8 cellular contexts compared by ENCODE assay signal in genomic region chr2:180006236-180006635, GRCh38. TPM values are rescaled to one million over a fixed set of nuclear protein-coding genes. Genes with fewer than 3 reads are reported as not detected.
DNase-seq lines count a peak whose midpoint lies in the region; ATAC-seq, FAIRE-seq and TF ChIP-seq lines count a peak whose summit lies in the region.

No MANE protein-coding gene starts in this region.

- CTCF ChIA-PET in PC-9 (lab: Charles Lee), result no interaction called here

- peaks cover 34% of the 10 kb centered on the region for H3K4me1 ChIP-seq in PC-9 (replicated peaks; ENCODE audit: insufficient read depth)
- H3K4me1 ChIP-seq in pancreas, result peaks cover 0 to 11% (median 11%) of the 10 kb centered on the region in 3 donors

- H3K4me2 ChIP-seq in PC-9, result peak overlapping the region; percentile 100

- POLR2A ChIA-PET in PC-9 (lab: Charles Lee; ENCODE audit: unreplicated experiment), result no interaction called here

- H3K4me3 ChIP-seq in GM06990 (replicated peaks; ENCODE audit: low read depth, low read length) (peak overlapping the region; percentile 98), PC-9 (peak overlapping the region; percentile 94), epithelial cell of esophagus (ENCODE audit: low read length) (peak overlapping the region; percentile 94), pancreas (peak overlapping the region; percentile 69 to 86 (median 77))

- H3K27ac ChIP-seq in PC-9, result peak overlapping the region; percentile 80
- peak overlapping the region in 2 of 4 donors; percentile 92 to 96 for H3K27ac ChIP-seq in pancreas

- 0 out of 2 replicates have a peak, but pooled peaks cover 4% of the 10 kb centered on the region for H4K20me1 ChIP-seq in PC-9 (ENCODE audit: insufficient read depth)

- H3K9me3 ChIP-seq in PC-9 (ENCODE audit: insufficient read depth, low read depth) (no peaks in the 10 kb centered on the region), pancreas (no peaks in the 10 kb centered on the region)

- peaks cover 57% of the 10 kb centered on the region for H3K79me2 ChIP-seq in PC-9 (ENCODE audit: low read depth)

- BruUV-seq in PC-9 (replicated peaks; lab: Mats Ljungman, UMichigan), result TSS peak; percentile 30

- intact Hi-C loops in PC-9 (cut with micrococcal nuclease; ENCODE audit: unreplicated experiment) (no loop called here), pancreas (cut with DNase I) (no loop called here)

- no peak for ATAC-seq in pancreas
- ATAC-seq in GM18909 (IDR thresholded peaks at IDR 0.05; ENCODE audit: poor library complexity, unreplicated experiment), result no peak
- ATAC-seq in GM21381 (IDR thresholded peaks at IDR 0.05; ENCODE audit: unreplicated experiment), result no peak

- DNase-seq in GM06990 (ENCODE audit: extremely low read depth, insufficient read length) (no peak), PC-9 (no peak), epithelial cell of esophagus (ENCODE audit: low read depth) (no peak), pancreas (no peak), DMS114 treated with DMSO at 0.1 percent for 48 hours (lab: John Stamatoyannopoulos, UW; ENCODE audit: unreplicated experiment) (no peak), NCI-H2107 treated with DMSO at 0.1 percent for 48 hours (lab: John Stamatoyannopoulos, UW; ENCODE audit: unreplicated experiment) (no peak)

- H3K9me2 ChIP-seq in PC-9 (ENCODE audit: insufficient read depth), result no peaks in the 10 kb centered on the region

- H3K27me3 ChIP-seq in GM06990 (replicated peaks; ENCODE audit: control insufficient read depth, insufficient read depth, low read length) (no peaks in the 10 kb centered on the region), PC-9 (ENCODE audit: insufficient read depth, low read depth) (no peaks in the 10 kb centered on the region), pancreas (no peaks in the 10 kb centered on the region)

- 3% methylated on average over 7 of the region's 7 CpGs for WGBS in pancreas, 2 donors

- H2AFZ ChIP-seq in PC-9, result peak overlapping the region; percentile 94

- no peaks in the 10 kb centered on the region; the same call in 1 of the 2 replicates for H3K36me3 ChIP-seq in GM06990 (ENCODE audit: control insufficient read depth, insufficient read depth, low read length)
- H3K36me3 ChIP-seq in PC-9 (ENCODE audit: low read depth), result no peaks in the 10 kb centered on the region
- H3K36me3 ChIP-seq in pancreas, result no peaks in the 10 kb centered on the region

- peaks cover 3% of the 10 kb centered on the region; the same call in 1 of the 2 replicates for H3F3A ChIP-seq in PC-9 (ENCODE audit: insufficient read depth, low read depth)

- no peak for FAIRE-seq in pancreas (lab: Jason Lieb, UNC)

- TF ChIP-seq CTCF in GM06990 (IDR thresholded peaks at IDR 0.05; ENCODE audit: insufficient read depth, low read length, poor library complexity, severe bottlenecking), result no peak
- TF ChIP-seq CTCF in PC-9 (conservative IDR thresholded peaks at IDR 0.05), result no peak
- no peak for TF ChIP-seq CTCF in epithelial cell of esophagus (IDR thresholded peaks at IDR 0.05; ENCODE audit: insufficient read depth, low read depth, low read length, missing control alignments)
- TF ChIP-seq CTCF in pancreas (IDR thresholded peaks at IDR 0.05), result no peak

RNA-seq across cellular contexts. Expression of gene CWC22, which starts 0.9 kb away (rescaled TPM):
- total RNA-seq in PC-9 (2021) (31.2 and 35.2 TPM in 2 replicates), pancreas (10 to 100 TPM in 1 of 6 donors, 1 to 10 TPM in 5; 4.9 to 10.4 (median 7.0) TPM)
- polyA plus RNA-seq in pancreas, result 1 to 10 TPM; 4.7 to 9.9 TPM
